6 cellular contexts compared by ENCODE assay signal in the genomic region with DNA sequence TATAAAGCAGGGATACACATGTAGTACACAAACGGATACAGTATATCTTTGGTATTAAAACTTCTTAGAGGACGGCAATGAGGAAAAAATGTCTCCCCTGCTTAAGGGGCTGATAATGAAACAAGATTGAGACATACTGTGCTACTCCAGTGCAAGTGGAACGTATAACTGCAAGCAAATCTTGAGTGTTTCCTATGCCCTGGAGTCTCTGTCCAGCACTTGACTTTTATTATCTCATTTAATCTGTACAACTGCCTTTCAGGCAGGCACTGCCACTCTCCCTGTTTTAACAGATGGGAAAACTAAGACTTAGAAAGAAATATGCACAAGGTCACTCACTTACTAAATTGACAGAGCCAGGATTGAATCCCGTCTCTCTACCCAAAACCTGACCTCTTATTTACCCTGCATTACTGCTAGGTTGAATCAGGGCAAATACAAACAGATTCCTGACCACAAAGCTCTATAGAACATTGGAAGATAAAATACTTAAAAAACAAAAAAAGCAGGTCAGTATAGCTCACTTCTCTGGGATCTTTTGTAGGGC. TPM values are rescaled to one million over a fixed set of nuclear protein-coding genes. Genes with fewer than 3 reads are reported as not detected.
"Had no signal": no experiment of that assay in that cellular context is flagged by ENCODE, and none has a peak within 500 bp of the region (broad histone marks: within the 10 kb centered on the region; RNA-seq: fewer than 3 reads in every experiment).

No MANE protein-coding gene starts in this region.

- H3K9me3 Mint-ChIP-seq: GM23338, H9 had no signal

- DNase-seq: H9, HCEC 1CT, HFFc6, IMR-90, KBM-7 had no signal

- H3K4me3 Mint-ChIP-seq: GM23338, H9, HFFc6 had no signal

- H3K4me3 ChIP-seq: GM23338 had no signal

- H3K27ac Mint-ChIP-seq: GM23338, H9, HFFc6 had no signal

- ATAC-seq: GM23338 had no signal

RNA-seq across cellular contexts. Expression of a gene that starts 28.7 kb away (rescaled TPM):
- total RNA-seq: IMR-90 had no signal
- polyA plus RNA-seq: IMR-90 had no signal
